ENCODE assay signal across 26 cellular contexts in genomic region chr2:129720360-129720759, GRCh38.
"Had no signal": no experiment of that assay in that cellular context is flagged by ENCODE, and none has a peak within 500 bp of the region (broad histone marks: within the 10 kb centered on the region; RNA-seq: fewer than 3 reads in every experiment).

No MANE protein-coding gene starts in this region.

- H3K9me3 ChIP-seq: pancreas, psoas muscle, right lobe of liver, sigmoid colon, stomach, thoracic aorta, thyroid gland, tibial nerve, upper lobe of left lung, vagina had no signal

- H3K9me3 Mint-ChIP-seq: natural killer cell; nephron; neural progenitor cell; stimulated activated effector memory CD8-positive, alpha-beta T cell treated with anti-CD3 and anti-CD28 coated beads, Interleukin-12 subunit alpha, Interleukin-12 subunit beta, amount 100 ng/mL, for 72 hours; stimulated activated naive B cell treated with anti-CD40 and anti-IgM and Interleukin-4, amounts not matched to agents 10 μg/mL and 1 μg/mL and 100 μg/mL, for 72 hours; stimulated activated naive CD8-positive, alpha-beta T cell treated with anti-CD3 and anti-CD28 coated beads, Interleukin-15, Interleukin-2, amounts not matched to agents 100 ng/mL and 50 ng/mL, for 24 hours had no signal

- H3K4me1 ChIP-seq: pancreas, psoas muscle, right lobe of liver, sigmoid colon, stomach, tibial nerve, upper lobe of left lung had no signal

- FAIRE-seq: pancreas, small intestine had no signal

- H3K27ac ChIP-seq: neural progenitor cell, pancreas, psoas muscle, right lobe of liver, sigmoid colon, stomach, thoracic aorta, thyroid gland, tibial nerve, upper lobe of left lung, vagina had no signal

- H3K4me1 Mint-ChIP-seq: stimulated activated effector memory CD8-positive, alpha-beta T cell treated with anti-CD3 and anti-CD28 coated beads, Interleukin-12 subunit alpha, Interleukin-12 subunit beta, amount 100 ng/mL, for 72 hours; stimulated activated naive B cell treated with anti-CD40 and anti-IgM and Interleukin-4, amounts not matched to agents 10 μg/mL and 1 μg/mL and 100 μg/mL, for 72 hours had no signal

- H3K4me3 ChIP-seq: neural progenitor cell, pancreas, psoas muscle, right lobe of liver, sigmoid colon, stomach, thoracic aorta, thyroid gland, tibial nerve, upper lobe of left lung, vagina had no signal

- DNase-seq: natural killer cell; occipital lobe; pancreas; psoas muscle; right cardiac atrium; right lobe of liver; sigmoid colon; small intestine; stimulated activated CD4-positive, alpha-beta T cell treated with anti-CD3 and anti-CD28 coated beads, Interleukin-15, amount 100 ng/mL, for 24 hours; stimulated activated CD4-positive, alpha-beta T cell treated with anti-CD3 and anti-CD28 coated beads, Interleukin-2, amount 100 ng/mL, for 24 hours; stimulated activated CD4-positive, alpha-beta T cell treated with anti-CD3 and anti-CD28 coated beads, Interleukin-2, amount 100 ng/mL, for 48 hours; stimulated activated CD4-positive, alpha-beta T cell treated with anti-CD3 and anti-CD28 coated beads, Interleukin-4, amount 100 ng/mL, for 24 hours; stimulated activated naive B cell treated with anti-CD40 and anti-IgM and Interleukin-4, amounts not matched to agents 10 μg/mL and 1 μg/mL and 100 μg/mL, for 72 hours; stimulated activated naive CD4-positive, alpha-beta T cell treated with Interleukin-2 at 50 U/mL for 16 hours; stomach; thyroid gland; trophoblast cell; upper lobe of left lung had no signal

- H3K27me3 ChIP-seq: neural progenitor cell, pancreas, right lobe of liver, sigmoid colon, thyroid gland, tibial nerve, upper lobe of left lung, vagina had no signal

- H3K36me3 ChIP-seq: neural progenitor cell, pancreas, right lobe of liver, sigmoid colon, stomach, thoracic aorta, thyroid gland, tibial nerve, upper lobe of left lung, vagina had no signal

- H3K27ac Mint-ChIP-seq: natural killer cell; nephron; neural progenitor cell; progenitor cell of endocrine pancreas; stimulated activated effector memory CD8-positive, alpha-beta T cell treated with anti-CD3 and anti-CD28 coated beads, Interleukin-12 subunit alpha, Interleukin-12 subunit beta, amount 100 ng/mL, for 72 hours; stimulated activated naive B cell treated with anti-CD40 and anti-IgM and Interleukin-4, amounts not matched to agents 10 μg/mL and 1 μg/mL and 100 μg/mL, for 72 hours; stimulated activated naive CD8-positive, alpha-beta T cell treated with anti-CD3 and anti-CD28 coated beads, Interleukin-15, Interleukin-2, amounts not matched to agents 100 ng/mL and 50 ng/mL, for 24 hours had no signal

- H3K36me3 Mint-ChIP-seq: natural killer cell; neural progenitor cell; stimulated activated effector memory CD8-positive, alpha-beta T cell treated with anti-CD3 and anti-CD28 coated beads, Interleukin-12 subunit alpha, Interleukin-12 subunit beta, amount 100 ng/mL, for 72 hours; stimulated activated naive B cell treated with anti-CD40 and anti-IgM and Interleukin-4, amounts not matched to agents 10 μg/mL and 1 μg/mL and 100 μg/mL, for 72 hours had no signal

- H3K4me3 Mint-ChIP-seq: natural killer cell; nephron; neural progenitor cell; stimulated activated effector memory CD8-positive, alpha-beta T cell treated with anti-CD3 and anti-CD28 coated beads, Interleukin-12 subunit alpha, Interleukin-12 subunit beta, amount 100 ng/mL, for 72 hours; stimulated activated naive B cell treated with anti-CD40 and anti-IgM and Interleukin-4, amounts not matched to agents 10 μg/mL and 1 μg/mL and 100 μg/mL, for 72 hours; stimulated activated naive CD8-positive, alpha-beta T cell treated with anti-CD3 and anti-CD28 coated beads, Interleukin-15, Interleukin-2, amounts not matched to agents 100 ng/mL and 50 ng/mL, for 24 hours had no signal

- H3K27me3 Mint-ChIP-seq: stimulated activated naive CD8-positive, alpha-beta T cell treated with anti-CD3 and anti-CD28 coated beads, Interleukin-15, Interleukin-2, amounts not matched to agents 100 ng/mL and 50 ng/mL, for 24 hours had no signal
